Comparison of ENCODE assay signal across 28 cellular contexts in the genomic region with DNA sequence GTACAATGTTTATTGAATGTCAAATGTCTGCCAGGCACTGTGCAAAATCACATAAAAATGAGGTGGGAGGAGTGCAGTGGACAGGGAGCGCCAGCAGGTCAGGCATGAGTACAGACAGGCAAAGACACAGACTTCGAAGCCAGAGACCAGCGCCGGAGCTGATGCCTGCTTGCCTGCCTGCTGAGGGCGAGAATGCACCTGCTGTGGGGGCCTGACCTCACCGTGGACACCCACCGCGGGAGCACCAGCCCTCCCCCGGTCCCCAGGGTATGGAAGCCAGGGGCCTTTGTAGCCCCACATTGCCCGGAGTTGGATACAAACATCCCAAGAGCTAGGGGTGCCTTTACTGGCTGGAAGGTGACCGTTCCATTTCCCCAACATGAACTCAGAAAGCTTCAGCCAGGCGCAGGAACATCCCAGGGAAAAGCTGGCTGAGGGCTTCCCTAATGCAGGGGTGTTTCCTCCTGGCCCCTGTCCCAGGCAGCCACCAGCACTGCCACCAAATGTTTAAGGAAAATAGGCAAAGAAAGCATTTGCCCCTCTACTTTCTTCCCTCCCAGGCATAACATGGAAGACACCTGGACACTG. TPM values are rescaled to one million over a fixed set of nuclear protein-coding genes. Genes with fewer than 3 reads are reported as not detected.
"Had no signal": no experiment of that assay in that cellular context is flagged by ENCODE, and none has a peak within 500 bp of the region (broad histone marks: within the 10 kb centered on the region; RNA-seq: fewer than 3 reads in every experiment).

No MANE protein-coding gene starts in this region.

- H3K9me3 ChIP-seq: colonic mucosa, testis, upper lobe of right lung had no signal

- H3K27ac Mint-ChIP-seq: activated CD4-positive, alpha-beta memory T cell treated with anti-CD3 and anti-CD28 coated beads, Interleukin-2, amount 10 ng/mL, durations not matched to agents 7 days and 5 days; activated CD4-positive, alpha-beta T cell treated with anti-CD3 and anti-CD28 coated beads for 36 hours; activated CD8-positive, alpha-beta memory T cell treated with anti-CD3 and anti-CD28 coated beads, Interleukin-2, amount 10 ng/mL, durations not matched to agents 7 days and 5 days; activated naive CD4-positive, alpha-beta T cell treated with anti-CD3 and anti-CD28 coated beads for 36 hours; activated T-helper 17 cell treated with anti-CD3 and anti-CD28 coated beads, Interleukin-2, amount 50 U/mL, for 72 hours; endodermal cell; T-helper 2 cell treated with Interferon-gamma antibody and Interleukin-4, amounts not matched to agents 5 μg/mL and 100 μg/mL, for 36 hours; WTC11 had no signal

- H2AFZ ChIP-seq: hepatocyte had no signal

- H3K36me3 ChIP-seq: brain microvascular endothelial cell, colonic mucosa, upper lobe of right lung had no signal

- DNase-seq: activated CD4-positive, alpha-beta memory T cell treated with anti-CD3 and anti-CD28 coated beads, Interleukin-2, amount 10 ng/mL, durations not matched to agents 7 days and 5 days; activated CD4-positive, alpha-beta T cell treated with anti-CD3 and anti-CD28 coated beads for 36 hours; activated CD8-positive, alpha-beta memory T cell treated with anti-CD3 and anti-CD28 coated beads, Interleukin-2, amount 10 ng/mL, durations not matched to agents 7 days and 5 days; activated naive CD4-positive, alpha-beta T cell treated with anti-CD3 and anti-CD28 coated beads for 36 hours; anterior cingulate cortex; brain microvascular endothelial cell; colonic mucosa; foreskin fibroblast; islet precursor cell; psoas muscle; right cardiac atrium; stimulated activated CD4-positive, alpha-beta T cell treated with anti-CD3 and anti-CD28 coated beads, Interleukin-4, amount 100 ng/mL, for 24 hours; testis; upper lobe of right lung had no signal

- H3K4me3 ChIP-seq: colonic mucosa, hepatocyte, psoas muscle, smooth muscle cell, testis, upper lobe of right lung had no signal

- H3K4me3 Mint-ChIP-seq: activated CD4-positive, alpha-beta memory T cell treated with anti-CD3 and anti-CD28 coated beads, Interleukin-2, amount 10 ng/mL, durations not matched to agents 7 days and 5 days; activated CD4-positive, alpha-beta T cell treated with anti-CD3 and anti-CD28 coated beads for 36 hours; activated CD8-positive, alpha-beta memory T cell treated with anti-CD3 and anti-CD28 coated beads, Interleukin-2, amount 10 ng/mL, durations not matched to agents 7 days and 5 days; activated naive CD4-positive, alpha-beta T cell treated with anti-CD3 and anti-CD28 coated beads for 36 hours; activated T-helper 17 cell treated with anti-CD3 and anti-CD28 coated beads, Interleukin-2, amount 50 U/mL, for 72 hours; central memory CD8-positive, alpha-beta T cell; endodermal cell; stimulated activated effector memory CD8-positive, alpha-beta T cell treated with anti-CD3 and anti-CD28 coated beads, Interleukin-12 subunit alpha, Interleukin-12 subunit beta, amount 100 ng/mL, for 72 hours; T-helper 2 cell treated with Interferon-gamma antibody and Interleukin-4, amounts not matched to agents 5 μg/mL and 100 μg/mL, for 36 hours; WTC11 had no signal

- H3K4me1 Mint-ChIP-seq: WTC11 had no signal

- ATAC-seq: activated CD4-positive, alpha-beta T cell treated with anti-CD3 and anti-CD28 coated beads for 36 hours; activated CD8-positive, alpha-beta memory T cell treated with anti-CD3 and anti-CD28 coated beads, Interleukin-2, amount 10 ng/mL, durations not matched to agents 7 days and 5 days; activated T-helper 17 cell treated with anti-CD3 and anti-CD28 coated beads, Interleukin-2, amount 50 U/mL, for 72 hours; stimulated activated effector memory CD8-positive, alpha-beta T cell treated with anti-CD3 and anti-CD28 coated beads, Interleukin-12 subunit alpha, Interleukin-12 subunit beta, amount 100 ng/mL, for 72 hours; upper lobe of right lung; WTC11 had no signal

- H3K27me3 ChIP-seq: colonic mucosa, hepatocyte, testis had no signal

- H3K4me2 ChIP-seq: hepatocyte, smooth muscle cell had no signal

- H3K79me2 ChIP-seq: hepatocyte had no signal

- H3K4me1 ChIP-seq: colonic mucosa, psoas muscle, testis, upper lobe of right lung had no signal

- H3K9me3 Mint-ChIP-seq: activated T-helper 17 cell treated with anti-CD3 and anti-CD28 coated beads, Interleukin-2, amount 50 U/mL, for 72 hours had no signal

- H3K27ac ChIP-seq: brain microvascular endothelial cell, colonic mucosa, epithelial cell of prostate, hepatocyte, psoas muscle, testis, upper lobe of right lung had no signal

- H3K36me3 Mint-ChIP-seq: WTC11 had no signal

RNA-seq across cellular contexts. Expression of a gene that starts 17.9 kb away (rescaled TPM):
- total RNA-seq: glomerular endothelial cell had no signal

RNA-seq across cellular contexts. Expression of a gene that starts 35.5 kb away (rescaled TPM):
- total RNA-seq: activated CD4-positive, alpha-beta memory T cell treated with anti-CD3 and anti-CD28 coated beads, Interleukin-2, amount 10 ng/mL, durations not matched to agents 7 days and 5 days; activated CD4-positive, alpha-beta T cell treated with anti-CD3 and anti-CD28 coated beads for 36 hours; activated CD8-positive, alpha-beta memory T cell treated with anti-CD3 and anti-CD28 coated beads, Interleukin-2, amount 10 ng/mL, durations not matched to agents 7 days and 5 days; activated naive CD4-positive, alpha-beta T cell treated with anti-CD3 and anti-CD28 coated beads for 36 hours; activated T-helper 17 cell treated with anti-CD3 and anti-CD28 coated beads, Interleukin-2, amount 50 U/mL, for 72 hours; colonic mucosa; endodermal cell; glomerular endothelial cell; hepatocyte; lung microvascular endothelial cell; myocyte; osteoblast; psoas muscle; right cardiac atrium; smooth muscle cell; testis; upper lobe of right lung had no signal
- polyA plus RNA-seq: hepatocyte, neural cell, psoas muscle, right cardiac atrium, smooth muscle cell had no signal
